In the genomic region with DNA sequence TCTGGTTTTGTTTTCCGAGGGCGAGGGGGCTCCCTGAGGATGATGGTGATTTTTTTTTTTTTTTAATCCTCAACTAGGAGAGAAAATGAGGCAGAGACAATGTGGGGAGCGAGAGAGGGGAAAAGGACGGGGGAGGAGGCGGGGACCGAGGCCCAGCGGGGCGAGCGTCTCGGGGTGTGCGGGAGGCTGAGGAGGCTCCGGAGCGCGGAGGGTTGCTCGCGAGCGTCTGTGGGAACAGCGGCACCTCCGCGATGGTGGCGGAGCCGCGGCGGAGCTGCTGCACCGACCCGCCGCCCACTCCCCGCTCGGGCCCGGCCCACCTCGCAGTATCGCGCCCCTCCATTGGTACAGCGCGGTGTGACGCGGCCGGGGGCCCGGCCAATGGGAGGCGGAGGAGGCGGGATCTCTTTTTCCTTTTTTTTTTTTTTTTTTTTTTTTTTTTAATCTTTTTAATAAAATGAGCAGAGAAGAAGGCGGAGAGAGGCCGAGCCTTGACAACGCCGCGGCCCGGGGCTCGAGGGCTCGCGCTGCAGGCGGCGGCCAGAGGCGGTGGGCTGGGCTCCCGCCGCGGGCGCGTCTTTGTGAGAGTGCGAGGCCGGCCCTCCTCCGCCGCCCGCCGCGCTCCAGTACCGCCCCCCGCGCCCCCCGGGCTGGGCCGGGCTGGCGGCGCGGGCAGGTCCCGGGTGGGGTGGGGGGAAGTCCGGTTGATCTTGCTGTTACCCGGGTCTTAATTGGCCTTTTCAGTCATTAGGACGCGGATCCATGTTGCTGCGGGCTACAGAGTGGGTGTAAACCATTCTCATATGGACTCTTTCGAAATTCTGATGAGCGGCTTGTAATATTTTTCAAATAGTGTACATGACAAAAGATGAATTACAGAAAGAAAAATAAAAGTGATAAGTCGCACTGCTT, we compare ENCODE assay signal across 1 cellular context.
TF ChIP-seq lines count a peak whose summit lies in the region.

TSS of gene RERE (minus strand) at position 228 of the 912 bp plus-strand sequence.

TF ChIP-seq in K562, 482 proteins besides CTCF, POLR2A, EP300 and RAD21 (continued from another document and continues in another):
- TF ChIP-seq, protein P1, sequence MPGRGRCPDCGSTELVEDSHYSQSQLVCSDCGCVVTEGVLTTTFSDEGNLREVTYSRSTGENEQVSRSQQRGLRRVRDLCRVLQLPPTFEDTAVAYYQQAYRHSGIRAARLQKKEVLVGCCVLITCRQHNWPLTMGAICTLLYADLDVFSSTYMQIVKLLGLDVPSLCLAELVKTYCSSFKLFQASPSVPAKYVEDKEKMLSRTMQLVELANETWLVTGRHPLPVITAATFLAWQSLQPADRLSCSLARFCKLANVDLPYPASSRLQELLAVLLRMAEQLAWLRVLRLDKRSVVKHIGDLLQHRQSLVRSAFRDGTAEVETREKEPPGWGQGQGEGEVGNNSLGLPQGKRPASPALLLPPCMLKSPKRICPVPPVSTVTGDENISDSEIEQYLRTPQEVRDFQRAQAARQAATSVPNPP (IDR thresholded peaks at IDR 0.05; ENCODE audit: borderline replicate concordance, insufficient read depth, insufficient read length): no peak
- TF ChIP-seq CBX3 (IDR thresholded peaks at IDR 0.05; ENCODE audit: borderline replicate concordance in 1 of 2, low read length in 2 of 2) (peak in 1 of 2 experiments; percentile 77; a peak in 1 of 3 replicates), SAP30 (IDR thresholded peaks at IDR 0.05; ENCODE audit: borderline replicate concordance, insufficient read depth, low read depth, low read length, poor library complexity, severe bottlenecking) (peak; percentile 26), TGIF2 (CRISPR knock-in tag; IDR thresholded peaks at IDR 0.05) (no peak), SNRNP70 (optimal IDR thresholded peaks at IDR 0.05; ENCODE audit: low read depth, low read length) (no peak), TBL1XR1 (IDR thresholded peaks at IDR 0.05; ENCODE audit: low read length in 2 of 2) (0 out of 4 replicates have a peak, but pooled peaks of 1 of the 2 experiments have one; percentile 15), NFE2L1 (tag; IDR thresholded peaks at IDR 0.05; ENCODE audit: borderline replicate concordance, low read depth) (no peak), TEAD1 (CRISPR knock-in tag; IDR thresholded peaks at IDR 0.05) (0 out of 4 replicates have a peak, but pooled peaks have one; percentile 22 to 45), ZNF175 (CRISPR knock-in tag; IDR thresholded peaks at IDR 0.05; ENCODE audit: low read depth) (no peak), SMARCC2 (IDR thresholded peaks at IDR 0.05; ENCODE audit: low read depth) (0 out of 2 replicates have a peak, but pooled peaks have one; percentile 24), TFE3 (CRISPR knock-in tag; IDR thresholded peaks at IDR 0.05) (no peak), BHLHE40 (IDR thresholded peaks at IDR 0.05; ENCODE audit: low read length) (no peak), NR1H2 (CRISPR knock-in tag; IDR thresholded peaks at IDR 0.05) (no peak), GABPB2 (CRISPR knock-in tag; conservative IDR thresholded peaks at IDR 0.05) (no peak), RNF2 (IDR thresholded peaks at IDR 0.05) (no peak), SNAPC5 (CRISPR knock-in tag; IDR thresholded peaks at IDR 0.05) (no peak), PHF20 (IDR thresholded peaks at IDR 0.05; ENCODE audit: partially characterized antibody) (peak; percentile 62), ZNF449 (CRISPR knock-in tag; IDR thresholded peaks at IDR 0.05) (no peak), HDAC1 (IDR thresholded peaks at IDR 0.05) (peak in 1 of 2 experiments; percentile 45; a peak in 2 of 4 replicates), TSC22D4 (tag; IDR thresholded peaks at IDR 0.05) (no peak), PCBP1 (IDR thresholded peaks at IDR 0.05; ENCODE audit: low read depth, low read length, poor library complexity, severe bottlenecking) (peak; percentile 89), SLC30A9 (CRISPR knock-in tag; IDR thresholded peaks at IDR 0.05) (no peak), NONO (IDR thresholded peaks at IDR 0.05; ENCODE audit: low read depth in 2 of 2, low read length in 1 of 2) (peak; percentile 74 to 84), RBM15 (IDR thresholded peaks at IDR 0.05; ENCODE audit: insufficient read depth, low read length) (no peak), FUS (optimal IDR thresholded peaks at IDR 0.05; ENCODE audit: low read depth, low read length) (no peak), U2AF1 (optimal IDR thresholded peaks at IDR 0.05; ENCODE audit: low read depth, low read length) (no peak), HSF4 (CRISPR knock-in tag; IDR thresholded peaks at IDR 0.05; ENCODE audit: borderline replicate concordance) (no peak), SPI1 (IDR thresholded peaks at IDR 0.05; ENCODE audit: borderline replicate concordance, low read depth, low read length) (peak; percentile 44; the same call in 1 of the 2 replicates), FOXK1 (CRISPR knock-in tag; IDR thresholded peaks at IDR 0.05; ENCODE audit: borderline replicate concordance) (no peak), HIVEP1 (CRISPR knock-in tag; IDR thresholded peaks at IDR 0.05) (no peak)
- TF ChIP-seq, protein P2, sequence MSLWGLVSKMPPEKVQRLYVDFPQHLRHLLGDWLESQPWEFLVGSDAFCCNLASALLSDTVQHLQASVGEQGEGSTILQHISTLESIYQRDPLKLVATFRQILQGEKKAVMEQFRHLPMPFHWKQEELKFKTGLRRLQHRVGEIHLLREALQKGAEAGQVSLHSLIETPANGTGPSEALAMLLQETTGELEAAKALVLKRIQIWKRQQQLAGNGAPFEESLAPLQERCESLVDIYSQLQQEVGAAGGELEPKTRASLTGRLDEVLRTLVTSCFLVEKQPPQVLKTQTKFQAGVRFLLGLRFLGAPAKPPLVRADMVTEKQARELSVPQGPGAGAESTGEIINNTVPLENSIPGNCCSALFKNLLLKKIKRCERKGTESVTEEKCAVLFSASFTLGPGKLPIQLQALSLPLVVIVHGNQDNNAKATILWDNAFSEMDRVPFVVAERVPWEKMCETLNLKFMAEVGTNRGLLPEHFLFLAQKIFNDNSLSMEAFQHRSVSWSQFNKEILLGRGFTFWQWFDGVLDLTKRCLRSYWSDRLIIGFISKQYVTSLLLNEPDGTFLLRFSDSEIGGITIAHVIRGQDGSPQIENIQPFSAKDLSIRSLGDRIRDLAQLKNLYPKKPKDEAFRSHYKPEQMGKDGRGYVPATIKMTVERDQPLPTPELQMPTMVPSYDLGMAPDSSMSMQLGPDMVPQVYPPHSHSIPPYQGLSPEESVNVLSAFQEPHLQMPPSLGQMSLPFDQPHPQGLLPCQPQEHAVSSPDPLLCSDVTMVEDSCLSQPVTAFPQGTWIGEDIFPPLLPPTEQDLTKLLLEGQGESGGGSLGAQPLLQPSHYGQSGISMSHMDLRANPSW (CRISPR knock-in tag; IDR thresholded peaks at IDR 0.05): no peak
- TF ChIP-seq, protein P3, sequence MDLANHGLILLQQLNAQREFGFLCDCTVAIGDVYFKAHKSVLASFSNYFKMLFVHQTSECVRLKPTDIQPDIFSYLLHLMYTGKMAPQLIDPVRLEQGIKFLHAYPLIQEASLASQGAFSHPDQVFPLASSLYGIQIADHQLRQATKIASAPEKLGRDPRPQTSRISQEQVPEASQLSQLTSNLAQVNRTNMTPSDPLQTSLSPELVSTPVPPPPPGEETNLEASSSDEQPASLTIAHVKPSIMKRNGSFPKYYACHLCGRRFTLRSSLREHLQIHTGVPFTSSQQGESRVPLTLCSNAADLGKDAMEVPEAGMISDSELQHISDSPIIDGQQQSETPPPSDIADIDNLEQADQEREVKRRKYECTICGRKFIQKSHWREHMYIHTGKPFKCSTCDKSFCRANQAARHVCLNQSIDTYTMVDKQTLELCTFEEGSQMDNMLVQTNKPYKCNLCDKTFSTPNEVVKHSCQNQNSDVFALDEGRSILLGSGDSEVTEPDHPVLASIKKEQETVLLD (IDR thresholded peaks at IDR 0.05): peak; percentile 48
- TF ChIP-seq, protein P4, sequence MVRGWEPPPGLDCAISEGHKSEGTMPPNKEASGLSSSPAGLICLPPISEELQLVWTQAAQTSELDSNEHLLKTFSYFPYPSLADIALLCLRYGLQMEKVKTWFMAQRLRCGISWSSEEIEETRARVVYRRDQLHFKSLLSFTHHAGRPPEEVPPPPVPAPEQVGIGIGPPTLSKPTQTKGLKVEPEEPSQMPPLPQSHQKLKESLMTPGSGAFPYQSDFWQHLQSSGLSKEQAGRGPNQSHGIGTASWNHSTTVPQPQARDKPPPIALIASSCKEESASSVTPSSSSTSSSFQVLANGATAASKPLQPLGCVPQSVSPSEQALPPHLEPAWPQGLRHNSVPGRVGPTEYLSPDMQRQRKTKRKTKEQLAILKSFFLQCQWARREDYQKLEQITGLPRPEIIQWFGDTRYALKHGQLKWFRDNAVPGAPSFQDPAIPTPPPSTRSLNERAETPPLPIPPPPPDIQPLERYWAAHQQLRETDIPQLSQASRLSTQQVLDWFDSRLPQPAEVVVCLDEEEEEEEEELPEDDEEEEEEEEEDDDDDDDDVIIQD (CRISPR knock-in tag; IDR thresholded peaks at IDR 0.05): no peak
- TF ChIP-seq, protein P5, sequence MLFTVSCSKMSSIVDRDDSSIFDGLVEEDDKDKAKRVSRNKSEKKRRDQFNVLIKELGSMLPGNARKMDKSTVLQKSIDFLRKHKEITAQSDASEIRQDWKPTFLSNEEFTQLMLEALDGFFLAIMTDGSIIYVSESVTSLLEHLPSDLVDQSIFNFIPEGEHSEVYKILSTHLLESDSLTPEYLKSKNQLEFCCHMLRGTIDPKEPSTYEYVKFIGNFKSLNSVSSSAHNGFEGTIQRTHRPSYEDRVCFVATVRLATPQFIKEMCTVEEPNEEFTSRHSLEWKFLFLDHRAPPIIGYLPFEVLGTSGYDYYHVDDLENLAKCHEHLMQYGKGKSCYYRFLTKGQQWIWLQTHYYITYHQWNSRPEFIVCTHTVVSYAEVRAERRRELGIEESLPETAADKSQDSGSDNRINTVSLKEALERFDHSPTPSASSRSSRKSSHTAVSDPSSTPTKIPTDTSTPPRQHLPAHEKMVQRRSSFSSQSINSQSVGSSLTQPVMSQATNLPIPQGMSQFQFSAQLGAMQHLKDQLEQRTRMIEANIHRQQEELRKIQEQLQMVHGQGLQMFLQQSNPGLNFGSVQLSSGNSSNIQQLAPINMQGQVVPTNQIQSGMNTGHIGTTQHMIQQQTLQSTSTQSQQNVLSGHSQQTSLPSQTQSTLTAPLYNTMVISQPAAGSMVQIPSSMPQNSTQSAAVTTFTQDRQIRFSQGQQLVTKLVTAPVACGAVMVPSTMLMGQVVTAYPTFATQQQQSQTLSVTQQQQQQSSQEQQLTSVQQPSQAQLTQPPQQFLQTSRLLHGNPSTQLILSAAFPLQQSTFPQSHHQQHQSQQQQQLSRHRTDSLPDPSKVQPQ (CRISPR knock-in tag; IDR thresholded peaks at IDR 0.05; ENCODE audit: borderline replicate concordance): no peak
- TF ChIP-seq, protein P6, sequence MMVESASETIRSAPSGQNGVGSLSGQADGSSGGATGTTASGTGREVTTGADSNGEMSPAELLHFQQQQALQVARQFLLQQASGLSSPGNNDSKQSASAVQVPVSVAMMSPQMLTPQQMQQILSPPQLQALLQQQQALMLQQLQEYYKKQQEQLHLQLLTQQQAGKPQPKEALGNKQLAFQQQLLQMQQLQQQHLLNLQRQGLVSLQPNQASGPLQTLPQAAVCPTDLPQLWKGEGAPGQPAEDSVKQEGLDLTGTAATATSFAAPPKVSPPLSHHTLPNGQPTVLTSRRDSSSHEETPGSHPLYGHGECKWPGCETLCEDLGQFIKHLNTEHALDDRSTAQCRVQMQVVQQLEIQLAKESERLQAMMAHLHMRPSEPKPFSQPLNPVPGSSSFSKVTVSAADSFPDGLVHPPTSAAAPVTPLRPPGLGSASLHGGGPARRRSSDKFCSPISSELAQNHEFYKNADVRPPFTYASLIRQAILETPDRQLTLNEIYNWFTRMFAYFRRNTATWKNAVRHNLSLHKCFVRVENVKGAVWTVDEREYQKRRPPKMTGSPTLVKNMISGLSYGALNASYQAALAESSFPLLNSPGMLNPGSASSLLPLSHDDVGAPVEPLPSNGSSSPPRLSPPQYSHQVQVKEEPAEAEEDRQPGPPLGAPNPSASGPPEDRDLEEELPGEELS (CRISPR knock-in tag; IDR thresholded peaks at IDR 0.05; ENCODE audit: borderline replicate concordance): no peak
- TF ChIP-seq, protein P7, sequence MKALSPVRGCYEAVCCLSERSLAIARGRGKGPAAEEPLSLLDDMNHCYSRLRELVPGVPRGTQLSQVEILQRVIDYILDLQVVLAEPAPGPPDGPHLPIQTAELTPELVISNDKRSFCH (CRISPR knock-in tag; IDR thresholded peaks at IDR 0.05): no peak
- TF ChIP-seq, protein P7 (tag; IDR thresholded peaks at IDR 0.05): 0 out of 2 replicates have a peak, but pooled peaks have one; percentile 59
